ENCODE assay signal across 1 cellular context in the genomic region with DNA sequence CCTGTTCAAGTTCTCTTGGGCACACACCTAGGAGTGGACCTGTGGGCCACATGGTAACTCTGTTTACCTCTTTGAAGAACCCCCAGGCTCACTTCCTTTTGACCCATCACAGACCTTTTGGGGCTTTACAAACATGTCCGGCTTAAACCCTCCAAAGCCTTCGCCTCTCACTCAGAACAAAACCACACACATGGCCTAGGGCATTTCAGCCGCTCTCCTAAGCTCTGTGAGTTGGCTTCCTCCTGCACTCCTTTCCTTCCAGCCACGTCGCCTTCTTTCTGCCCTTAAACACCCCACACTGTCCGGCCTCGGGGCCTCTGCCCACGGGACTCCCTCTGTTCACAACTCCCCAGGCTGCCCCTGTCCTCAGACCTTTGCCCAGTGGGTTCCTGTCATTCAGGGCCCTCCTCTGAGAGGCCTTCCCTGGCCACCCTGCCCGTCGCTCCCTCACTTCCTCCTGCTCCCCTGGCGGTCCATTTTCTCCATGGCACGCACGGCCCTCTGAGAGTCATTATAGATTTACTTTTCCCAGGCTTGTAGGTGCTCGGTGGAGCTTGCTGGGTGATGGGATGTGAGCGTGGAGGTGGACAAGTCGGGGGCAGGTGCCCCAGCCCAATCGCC.
TF ChIP-seq lines count a peak whose summit lies in the region.

No MANE protein-coding gene starts in this region.

TF ChIP-seq in HCT116, 20 proteins besides CTCF, POLR2A, EP300 and RAD21:
- TF ChIP-seq EZH2 (IDR thresholded peaks at IDR 0.05) = no peak
- no peak for TF ChIP-seq MAX (IDR thresholded peaks at IDR 0.05)
- no peak for TF ChIP-seq YY1 (IDR thresholded peaks at IDR 0.05; ENCODE audit: extremely low read depth, insufficient replicate concordance, low read depth, low read length)
- TF ChIP-seq JUND (IDR thresholded peaks at IDR 0.05) = no peak
- no peak for TF ChIP-seq FOSL1 (IDR thresholded peaks at IDR 0.05; ENCODE audit: low read depth)
- TF ChIP-seq REST (IDR thresholded peaks at IDR 0.05; ENCODE audit: low read depth) = no peak
- no peak for TF ChIP-seq SIN3A (IDR thresholded peaks at IDR 0.05; ENCODE audit: low read depth)
- TF ChIP-seq EGR1 (IDR thresholded peaks at IDR 0.05; ENCODE audit: low read depth) = no peak
- TF ChIP-seq CBX3 (IDR thresholded peaks at IDR 0.05; ENCODE audit: low read depth) = no peak
- TF ChIP-seq, protein P1, sequence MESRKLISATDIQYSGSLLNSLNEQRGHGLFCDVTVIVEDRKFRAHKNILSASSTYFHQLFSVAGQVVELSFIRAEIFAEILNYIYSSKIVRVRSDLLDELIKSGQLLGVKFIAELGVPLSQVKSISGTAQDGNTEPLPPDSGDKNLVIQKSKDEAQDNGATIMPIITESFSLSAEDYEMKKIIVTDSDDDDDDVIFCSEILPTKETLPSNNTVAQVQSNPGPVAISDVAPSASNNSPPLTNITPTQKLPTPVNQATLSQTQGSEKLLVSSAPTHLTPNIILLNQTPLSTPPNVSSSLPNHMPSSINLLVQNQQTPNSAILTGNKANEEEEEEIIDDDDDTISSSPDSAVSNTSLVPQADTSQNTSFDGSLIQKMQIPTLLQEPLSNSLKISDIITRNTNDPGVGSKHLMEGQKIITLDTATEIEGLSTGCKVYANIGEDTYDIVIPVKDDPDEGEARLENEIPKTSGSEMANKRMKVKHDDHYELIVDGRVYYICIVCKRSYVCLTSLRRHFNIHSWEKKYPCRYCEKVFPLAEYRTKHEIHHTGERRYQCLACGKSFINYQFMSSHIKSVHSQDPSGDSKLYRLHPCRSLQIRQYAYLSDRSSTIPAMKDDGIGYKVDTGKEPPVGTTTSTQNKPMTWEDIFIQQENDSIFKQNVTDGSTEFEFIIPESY (IDR thresholded peaks at IDR 0.05; ENCODE audit: extremely low read depth, insufficient replicate concordance, low read length) = no peak
- TF ChIP-seq EZH2phosphoT487 (IDR thresholded peaks at IDR 0.05; ENCODE audit: borderline replicate concordance) = no peak
- TF ChIP-seq POLR2AphosphoS5 (IDR thresholded peaks at IDR 0.05; ENCODE audit: low read depth, low read length) = no peak
- no peak for TF ChIP-seq ATF3 (IDR thresholded peaks at IDR 0.05)
- no peak for TF ChIP-seq ELF1 (IDR thresholded peaks at IDR 0.05; ENCODE audit: borderline replicate concordance, low read depth)
- TF ChIP-seq ZFX (IDR thresholded peaks at IDR 0.05) = no peak
- no peak for TF ChIP-seq SRF (IDR thresholded peaks at IDR 0.05; ENCODE audit: low read depth)
